In genomic region chr15:69031013-69032001, GRCh38 we compare ENCODE assay signal across 1 cellular context.
TF ChIP-seq lines count a peak whose summit lies in the region.

No MANE protein-coding gene starts in this region.

TF ChIP-seq in HCT116, 20 proteins besides CTCF, POLR2A, EP300 and RAD21 (continued from another document):
- TF ChIP-seq REST (IDR thresholded peaks at IDR 0.05; ENCODE audit: low read depth) (no peak), EZH2 (IDR thresholded peaks at IDR 0.05) (no peak), ELF1 (IDR thresholded peaks at IDR 0.05; ENCODE audit: borderline replicate concordance, low read depth) (no peak), CBX3 (IDR thresholded peaks at IDR 0.05; ENCODE audit: low read depth) (peak; percentile 69), JUND (IDR thresholded peaks at IDR 0.05) (no peak), SP1 (IDR thresholded peaks at IDR 0.05; ENCODE audit: low read depth) (no peak), EZH2phosphoT487 (IDR thresholded peaks at IDR 0.05; ENCODE audit: borderline replicate concordance) (no peak), SIN3A (IDR thresholded peaks at IDR 0.05; ENCODE audit: low read depth) (no peak), ZFX (IDR thresholded peaks at IDR 0.05) (no peak), CEBPB (IDR thresholded peaks at IDR 0.05; ENCODE audit: low read depth) (no peak), YY1 (IDR thresholded peaks at IDR 0.05; ENCODE audit: extremely low read depth, insufficient replicate concordance, low read depth, low read length) (peak; percentile 38), ZBTB33 (IDR thresholded peaks at IDR 0.05; ENCODE audit: extremely low read depth, insufficient replicate concordance, low read length) (no peak), MAX (IDR thresholded peaks at IDR 0.05) (peak; percentile 69; the same call in 1 of the 2 replicates)
